Comparison of ENCODE assay signal across 25 cellular contexts in the genomic region with DNA sequence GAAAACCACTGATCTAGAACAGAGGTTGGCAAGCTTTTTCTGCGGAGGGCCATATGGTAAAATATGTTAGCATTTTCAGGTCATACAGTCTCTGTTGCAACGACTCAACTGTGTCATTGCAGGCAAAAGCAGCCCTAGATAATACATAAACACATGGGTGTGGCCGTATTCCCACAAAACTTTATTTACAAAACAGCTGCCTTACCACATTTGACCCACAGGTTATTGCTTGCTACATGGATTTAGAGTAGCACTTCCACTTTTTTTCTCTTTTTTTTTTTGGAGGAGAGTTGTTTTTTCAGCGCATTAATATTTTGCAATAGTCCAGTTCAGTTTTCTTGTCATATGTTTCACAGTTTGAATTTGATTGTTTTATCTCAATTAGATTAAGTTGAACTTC. TPM values are rescaled to one million over a fixed set of nuclear protein-coding genes. Genes with fewer than 3 reads are reported as not detected.
DNase-seq lines count a peak whose midpoint lies in the region; ATAC-seq and TF ChIP-seq lines count a peak whose summit lies in the region.
"Had no signal": no experiment of that assay in that cellular context is flagged by ENCODE, and none has a peak within 500 bp of the region (broad histone marks: within the 10 kb centered on the region; RNA-seq: fewer than 3 reads in every experiment).

No MANE protein-coding gene starts in this region.

- dilution Hi-C loops in mammary epithelial cell (cut with HindIII; ENCODE audit: low sequenced_read_pairs) = no loop called here

- peak overlapping the region; percentile 46 for H3K27ac ChIP-seq in mammary epithelial cell (ENCODE audit: insufficient read depth, low read depth, low read length)
- H3K27ac ChIP-seq: A549, lower lobe of right lung, psoas muscle, SJCRH30 had no signal

- H3K4me3 ChIP-seq in mammary epithelial cell (replicated peaks in 1 of 3; ENCODE audit: insufficient read depth in 1 of 3, low read depth in 2 of 3, low read length in 3 of 3) = no peak overlapping the region
- H3K4me3 ChIP-seq: A549, lower lobe of right lung, psoas muscle, SJCRH30 had no signal

- intact Hi-C loops in CD14-positive monocyte (cut with micrococcal nuclease) = no loop called here
- intact Hi-C loops in mammary epithelial cell (cut with micrococcal nuclease) = loop anchor here (5.0 kb wide), 1 partner anchor 271 kb away; no protein-coding TSS in a partner anchor

- no peaks in the 10 kb centered on the region for H3K9me3 ChIP-seq in mammary epithelial cell (replicated peaks; ENCODE audit: insufficient read depth, low read length)
- H3K9me3 ChIP-seq: A549, Caco-2, lower lobe of right lung, psoas muscle, SJCRH30 had no signal

- H3K27me3 Mint-ChIP-seq in CD14-positive monocyte (ENCODE audit: low read depth in 3 of 3) (peaks cover 3 to 9% (median 5%) of the 10 kb centered on the region in 3 donors), mesothelial cell of epicardium (ENCODE audit: low read depth) (peaks cover 57% of the 10 kb centered on the region)
- H3K27me3 Mint-ChIP-seq: activated CD4-positive, alpha-beta T cell treated with anti-CD3 and anti-CD28 coated beads for 36 hours; B cell had no signal

- WGBS in mammary epithelial cell (ENCODE audit: low coverage, missing lambda C conversion rate) = 80% methylated on average over 4 of the region's 4 CpGs

- ATAC-seq in HG03097 (IDR thresholded peaks at IDR 0.05; ENCODE audit: low FRiP score, unreplicated experiment) (no peak), GM18520 (IDR thresholded peaks at IDR 0.05; ENCODE audit: unreplicated experiment) (no peak)
- ATAC-seq: A549; activated CD4-positive, alpha-beta T cell treated with anti-CD3 and anti-CD28 coated beads for 36 hours; activated T-cell treated with anti-CD3 and anti-CD28 coated beads, Interleukin-2, amount 50 U/mL, for 4 hours; lower lobe of right lung; psoas muscle had no signal

- H3K36me3 Mint-ChIP-seq in CD14-positive monocyte (peaks cover 16 to 17% of the 10 kb centered on the region in 2 donors), mesothelial cell of epicardium (no peaks in the 10 kb centered on the region)
- H3K36me3 Mint-ChIP-seq: brain had no signal

- H3K27me3 ChIP-seq in mammary epithelial cell (ENCODE audit: insufficient read depth, low read length) = no peaks in the 10 kb centered on the region

- H3K4me1 Mint-ChIP-seq in CD14-positive monocyte = peaks cover 63% of the 10 kb centered on the region
- H3K4me1 Mint-ChIP-seq in mesothelial cell of epicardium = peaks cover 13% of the 10 kb centered on the region

- no peaks in the 10 kb centered on the region for H3K36me3 ChIP-seq in mammary epithelial cell (ENCODE audit: insufficient read depth, low read length)
- H3K36me3 ChIP-seq: lower lobe of right lung had no signal

- H3K4me2 ChIP-seq in mammary epithelial cell (ENCODE audit: insufficient read depth, low read depth, low read length) = peak overlapping the region; percentile 4
- H3K4me2 ChIP-seq: A549 had no signal

- in situ Hi-C loops in mammary epithelial cell (cut with MboI; ENCODE audit: low sequenced_read_pairs in 2 of 2) = no loop called here

- H2AFZ ChIP-seq in mammary epithelial cell (ENCODE audit: low read depth, low read length) = no peak overlapping the region

- peaks cover 22% of the 10 kb centered on the region for H3K79me2 ChIP-seq in mammary epithelial cell (ENCODE audit: insufficient read depth, low read length)

- no TSS peak for BruUV-seq in mammary epithelial cell (replicated peaks; lab: Mats Ljungman, UMichigan)

- no peak overlapping the region for H3K9ac ChIP-seq in mammary epithelial cell (ENCODE audit: insufficient read depth, low read length)

- CTCF ChIA-PET in mammary epithelial cell (lab: Charles Lee; ENCODE audit: low non-redundant PET) = interaction anchor here (0.6 kb wide), 1 partner anchor 103 kb away, joined by 3 read pairs; no protein-coding TSS in a partner anchor

- H3K4me3 Mint-ChIP-seq in CD14-positive monocyte (peak overlapping the region in 1 of 2 donors; percentile 30), mesothelial cell of epicardium (no peak overlapping the region)
- H3K4me3 Mint-ChIP-seq: activated CD4-positive, alpha-beta T cell treated with anti-CD3 and anti-CD28 coated beads for 36 hours; activated T-cell treated with anti-CD3 and anti-CD28 coated beads, Interleukin-2, amount 50 U/mL, for 4 hours; B cell; T-helper 1 cell treated with Interleukin-12 subunit alpha and Interleukin-12 subunit beta and Interleukin-4 antibody, amounts not matched to agents 30 μg/mL and 1 μg/mL, for 36 hours; type B pancreatic cell had no signal

- no peaks in the 10 kb centered on the region for H4K20me1 ChIP-seq in mammary epithelial cell (ENCODE audit: insufficient read depth, low read length)

- H3K27ac Mint-ChIP-seq in CD14-positive monocyte (peak overlapping the region; percentile 79 to 91 (median 83)), mesothelial cell of epicardium (no peak overlapping the region)
- H3K27ac Mint-ChIP-seq: activated CD4-positive, alpha-beta T cell treated with anti-CD3 and anti-CD28 coated beads for 36 hours; B cell; brain; T-helper 1 cell treated with Interleukin-12 subunit alpha and Interleukin-12 subunit beta and Interleukin-4 antibody, amounts not matched to agents 30 μg/mL and 1 μg/mL, for 36 hours; type B pancreatic cell had no signal

- H3K4me1 ChIP-seq in mammary epithelial cell (ENCODE audit: insufficient read depth, low read length) = peaks cover 43% of the 10 kb centered on the region

- DNase-seq in CD14-positive monocyte (ENCODE audit: low spot score) = no peak
- peak; percentile 86 for DNase-seq in MV-4-11 (lab: John Stamatoyannopoulos, UW)
- DNase-seq in mammary epithelial cell = no peak
- DNase-seq in mesothelial cell of epicardium (ENCODE audit: low spot score in 2 of 2, unreplicated experiment in 2 of 2) = no peak
- no peak for DNase-seq in activated CD4-positive, alpha-beta T cell treated with anti-CD3 and anti-CD28 coated beads, Interleukin-2, amount 50 U/mL, for 48 hours
- no peak for DNase-seq in NCI-H774 (lab: John Stamatoyannopoulos, UW)
- DNase-seq: activated CD4-positive, alpha-beta T cell treated with anti-CD3 and anti-CD28 coated beads for 36 hours; activated T-cell treated with anti-CD3 and anti-CD28 coated beads, Interleukin-2, amount 50 U/mL, for 4 hours; Caco-2; DND-41; effector CD4-positive, alpha-beta T cell; lower lobe of right lung; NCI-H1436; NCI-H2107; NCI-H446; psoas muscle; SJCRH30; stimulated activated CD8-positive, alpha-beta memory T cell treated with anti-CD3 and anti-CD28 coated beads, Interleukin-4, amount 100 ng/mL, for 48 hours had no signal

- peak; percentile 64 for TF ChIP-seq CTCF in CD14-positive monocyte (IDR thresholded peaks at IDR 0.05)
- no peak for TF ChIP-seq CTCF in mammary epithelial cell (conservative IDR thresholded peaks at IDR 0.05 in 1 of 2, IDR thresholded peaks at IDR 0.05 in 1 of 2; ENCODE audit: extremely low read depth in 1 of 2, insufficient read depth in 1 of 2, low read depth in 1 of 2, low read length in 2 of 2)
- TF ChIP-seq CTCF in mesothelial cell of epicardium (IDR thresholded peaks at IDR 0.05; ENCODE audit: unreplicated experiment) = peak; percentile 22

- no peaks in the 10 kb centered on the region for H3K9me3 Mint-ChIP-seq in CD14-positive monocyte
- H3K9me3 Mint-ChIP-seq in mesothelial cell of epicardium = no peaks in the 10 kb centered on the region
- H3K9me3 Mint-ChIP-seq: activated T-cell treated with anti-CD3 and anti-CD28 coated beads, Interleukin-2, amount 50 U/mL, for 4 hours; brain; T-helper 1 cell treated with Interleukin-12 subunit alpha and Interleukin-12 subunit beta and Interleukin-4 antibody, amounts not matched to agents 30 μg/mL and 1 μg/mL, for 36 hours had no signal

RNA-seq across cellular contexts. Expression of gene IGF2R, which starts 2.5 kb away (rescaled TPM):
- polyA plus RNA-seq in CD14-positive monocyte (1 to 10 TPM; 6.9 to 8.2 TPM), mammary epithelial cell (23.0 TPM)
- total RNA-seq in mammary epithelial cell (100 to 1,000 TPM; 120 to 171 TPM), mesothelial cell of epicardium (107 to 112 TPM (median 111 TPM) in 3 replicates)
- polyA minus RNA-seq in mammary epithelial cell = 227 TPM

Comparison
In these comparisons a context has a peak if more than half of its experiments do, and no peak if none do; other contexts are left out.
1. CTCF ChIP-seq: peak in CD14-positive monocyte (single experiment) and mesothelial cell of epicardium (single experiment); none in mammary epithelial cell (0 of 2).